34 cellular contexts compared by ENCODE assay signal in genomic region chr7:68243128-68243527, GRCh38.
"Had no signal": no experiment of that assay in that cellular context is flagged by ENCODE, and none has a peak within 500 bp of the region (broad histone marks: within the 10 kb centered on the region; RNA-seq: fewer than 3 reads in every experiment).

No MANE protein-coding gene starts in this region.

- H3K9me3 ChIP-seq: MG63 had no signal

- H3K36me3 ChIP-seq: MG63 had no signal

- H3K27me3 ChIP-seq: MG63 had no signal

- H3K4me3 ChIP-seq: MG63 had no signal

- DNase-seq: Kasumi-1, MG63, MM.1S, MV-4-11, NCI-H1048, NCI-H1092, NCI-H1092 treated with DMSO at 0.1 percent for 48 hours, NCI-H1105, NCI-H1105 treated with DMSO at 0.1 percent for 48 hours, NCI-H1417, NCI-H1417 treated with DMSO at 0.1 percent for 48 hours, NCI-H1436, NCI-H1436 treated with DMSO at 0.1 percent for 48 hours, NCI-H146, NCI-H1694, NCI-H1694 treated with DMSO at 0.1 percent for 48 hours, NCI-H187, NCI-H187 treated with DMSO at 0.1 percent for 48 hours, NCI-H1930, NCI-H2029, NCI-H2029 treated with DMSO at 0.1 percent for 48 hours, NCI-H2081, NCI-H2081 treated with DMSO at 0.1 percent for 48 hours, NCI-H2107, NCI-H2171, NCI-H2171 treated with DMSO at 0.1 percent for 48 hours, NCI-H2227 treated with DMSO at 0.1 percent for 48 hours, NCI-H226, NCI-H345, NCI-H446, NCI-H446 treated with DMSO at 0.1 percent for 48 hours, NCI-H510A, NCI-H510A treated with DMSO at 0.1 percent for 48 hours, NCI-H524 had no signal
